Comparison of ENCODE assay signal across 1 cellular context in the genomic region with DNA sequence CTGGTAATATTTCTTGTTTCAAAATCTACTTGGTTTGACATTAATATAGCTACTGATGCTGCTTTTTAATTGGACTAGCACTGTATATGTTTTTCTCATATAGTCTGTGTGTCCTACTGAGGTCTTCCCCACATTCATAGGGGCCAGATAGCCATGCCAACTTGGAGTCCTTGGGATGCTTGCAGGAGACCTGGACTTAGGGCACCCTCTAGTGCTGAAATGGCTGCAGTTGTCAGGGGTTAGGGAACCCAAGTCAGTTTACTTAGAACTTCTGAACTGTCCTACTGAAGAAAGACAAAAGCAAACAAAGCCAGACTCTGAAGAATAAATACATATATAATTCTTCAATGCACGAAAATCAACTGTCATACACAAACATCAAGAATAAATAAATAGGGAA.
TF ChIP-seq lines count a peak whose summit lies in the region.

No MANE protein-coding gene starts in this region.

TF ChIP-seq in SK-N-SH treated with all-trans-retinoic acid at 6 μM for 48 hours, 23 proteins besides CTCF, POLR2A, EP300 and RAD21 (continued from another document):
- TF ChIP-seq, protein P1, sequence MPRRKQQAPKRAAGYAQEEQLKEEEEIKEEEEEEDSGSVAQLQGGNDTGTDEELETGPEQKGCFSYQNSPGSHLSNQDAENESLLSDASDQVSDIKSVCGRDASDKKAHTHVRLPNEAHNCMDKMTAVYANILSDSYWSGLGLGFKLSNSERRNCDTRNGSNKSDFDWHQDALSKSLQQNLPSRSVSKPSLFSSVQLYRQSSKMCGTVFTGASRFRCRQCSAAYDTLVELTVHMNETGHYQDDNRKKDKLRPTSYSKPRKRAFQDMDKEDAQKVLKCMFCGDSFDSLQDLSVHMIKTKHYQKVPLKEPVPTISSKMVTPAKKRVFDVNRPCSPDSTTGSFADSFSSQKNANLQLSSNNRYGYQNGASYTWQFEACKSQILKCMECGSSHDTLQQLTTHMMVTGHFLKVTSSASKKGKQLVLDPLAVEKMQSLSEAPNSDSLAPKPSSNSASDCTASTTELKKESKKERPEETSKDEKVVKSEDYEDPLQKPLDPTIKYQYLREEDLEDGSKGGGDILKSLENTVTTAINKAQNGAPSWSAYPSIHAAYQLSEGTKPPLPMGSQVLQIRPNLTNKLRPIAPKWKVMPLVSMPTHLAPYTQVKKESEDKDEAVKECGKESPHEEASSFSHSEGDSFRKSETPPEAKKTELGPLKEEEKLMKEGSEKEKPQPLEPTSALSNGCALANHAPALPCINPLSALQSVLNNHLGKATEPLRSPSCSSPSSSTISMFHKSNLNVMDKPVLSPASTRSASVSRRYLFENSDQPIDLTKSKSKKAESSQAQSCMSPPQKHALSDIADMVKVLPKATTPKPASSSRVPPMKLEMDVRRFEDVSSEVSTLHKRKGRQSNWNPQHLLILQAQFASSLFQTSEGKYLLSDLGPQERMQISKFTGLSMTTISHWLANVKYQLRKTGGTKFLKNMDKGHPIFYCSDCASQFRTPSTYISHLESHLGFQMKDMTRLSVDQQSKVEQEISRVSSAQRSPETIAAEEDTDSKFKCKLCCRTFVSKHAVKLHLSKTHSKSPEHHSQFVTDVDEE (CRISPR knock-in tag; IDR thresholded peaks at IDR 0.05), result no peak
- TF ChIP-seq ZNF565 (CRISPR knock-in tag; conservative IDR thresholded peaks at IDR 0.05; ENCODE audit: low read depth), result no peak
- TF ChIP-seq, protein P2, sequence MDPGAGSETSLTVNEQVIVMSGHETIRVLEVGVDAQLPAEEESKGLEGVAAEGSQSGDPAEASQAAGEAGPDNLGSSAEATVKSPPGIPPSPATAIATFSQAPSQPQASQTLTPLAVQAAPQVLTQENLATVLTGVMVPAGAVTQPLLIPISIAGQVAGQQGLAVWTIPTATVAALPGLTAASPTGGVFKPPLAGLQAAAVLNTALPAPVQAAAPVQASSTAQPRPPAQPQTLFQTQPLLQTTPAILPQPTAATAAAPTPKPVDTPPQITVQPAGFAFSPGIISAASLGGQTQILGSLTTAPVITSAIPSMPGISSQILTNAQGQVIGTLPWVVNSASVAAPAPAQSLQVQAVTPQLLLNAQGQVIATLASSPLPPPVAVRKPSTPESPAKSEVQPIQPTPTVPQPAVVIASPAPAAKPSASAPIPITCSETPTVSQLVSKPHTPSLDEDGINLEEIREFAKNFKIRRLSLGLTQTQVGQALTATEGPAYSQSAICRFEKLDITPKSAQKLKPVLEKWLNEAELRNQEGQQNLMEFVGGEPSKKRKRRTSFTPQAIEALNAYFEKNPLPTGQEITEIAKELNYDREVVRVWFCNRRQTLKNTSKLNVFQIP (CRISPR knock-in tag; IDR thresholded peaks at IDR 0.05; ENCODE audit: borderline replicate concordance, low read depth), result no peak
